24 cellular contexts compared by ENCODE assay signal in genomic region chr18:36780748-36781147, GRCh38.
"Had no signal": no experiment of that assay in that cellular context is flagged by ENCODE, and none has a peak within 500 bp of the region (broad histone marks: within the 10 kb centered on the region; RNA-seq: fewer than 3 reads in every experiment).

No MANE protein-coding gene starts in this region.

- H3K4me3 Mint-ChIP-seq: activated naive CD4-positive, alpha-beta T cell treated with anti-CD3 and anti-CD28 coated beads, Interleukin-2, amount 10 ng/mL, durations not matched to agents 7 days and 5 days; activated naive CD8-positive, alpha-beta T cell treated with anti-CD3 and anti-CD28 coated beads, Interleukin-2, amount 50 U/mL, for 24 hours; effector memory CD8-positive, alpha-beta T cell; immature natural killer cell; memory B cell; neural crest cell; T-helper 1 cell treated with Interleukin-12 subunit alpha and Interleukin-12 subunit beta and Interleukin-4 antibody, amounts not matched to agents 30 μg/mL and 1 μg/mL, for 36 hours had no signal

- H3K27ac Mint-ChIP-seq: activated naive CD4-positive, alpha-beta T cell treated with anti-CD3 and anti-CD28 coated beads, Interleukin-2, amount 10 ng/mL, durations not matched to agents 7 days and 5 days; activated naive CD8-positive, alpha-beta T cell treated with anti-CD3 and anti-CD28 coated beads, Interleukin-2, amount 50 U/mL, for 24 hours; effector memory CD8-positive, alpha-beta T cell; immature natural killer cell; memory B cell; naive B cell; T-helper 1 cell treated with Interleukin-12 subunit alpha and Interleukin-12 subunit beta and Interleukin-4 antibody, amounts not matched to agents 30 μg/mL and 1 μg/mL, for 36 hours had no signal

- H3K36me3 ChIP-seq: prostate gland, uterus had no signal

- H3K4me1 ChIP-seq: prostate gland, uterus had no signal

- ATAC-seq: activated naive CD8-positive, alpha-beta T cell treated with anti-CD3 and anti-CD28 coated beads, Interleukin-2, amount 50 U/mL, for 24 hours; effector memory CD8-positive, alpha-beta T cell; mucosa of descending colon; stimulated activated naive CD8-positive, alpha-beta T cell treated with anti-CD3 and anti-CD28 coated beads, Interleukin-15, Interleukin-2, amounts not matched to agents 100 U/mL and 50 U/mL, for 24 hours had no signal

- DNase-seq: activated CD4-positive, CD25-positive, alpha-beta regulatory T cell treated with anti-CD3 and anti-CD28 coated beads, Interleukin-2, amount 50 U/mL, for 72 hours; activated CD8-positive, alpha-beta memory T cell treated with anti-CD3 and anti-CD28 coated beads for 24 hours; activated CD8-positive, alpha-beta memory T cell treated with anti-CD3 and anti-CD28 coated beads, Interleukin-2, amount 50 U/mL, for 48 hours; activated effector memory CD4-positive, alpha-beta T cell treated with Interleukin-2 at 50 U/mL for 16 hours; activated naive CD4-positive, alpha-beta T cell treated with anti-CD3 and anti-CD28 coated beads, Interleukin-2, amount 10 ng/mL, durations not matched to agents 7 days and 5 days; activated naive CD8-positive, alpha-beta T cell treated with anti-CD3 and anti-CD28 coated beads, Interleukin-2, amount 50 U/mL, for 24 hours; activated T-cell treated with anti-CD3 and anti-CD28 coated beads, Interleukin-2, amount 50 U/mL, for 48 hours; aorta; effector memory CD8-positive, alpha-beta T cell; immature natural killer cell; mucosa of descending colon; naive B cell; stimulated activated CD4-positive, alpha-beta T cell treated with anti-CD3 and anti-CD28 coated beads, Interleukin-2, amount 100 ng/mL, for 24 hours; stimulated activated naive CD8-positive, alpha-beta T cell treated with anti-CD3 and anti-CD28 coated beads, Interleukin-15, Interleukin-2, amounts not matched to agents 100 U/mL and 50 U/mL, for 24 hours; substantia nigra; tibial artery; uterus had no signal

- H3K27me3 ChIP-seq: right atrium auricular region, tibial artery, uterus had no signal

- H3K9me3 ChIP-seq: mucosa of descending colon, prostate gland, right atrium auricular region, tibial artery, uterus had no signal

- H3K27me3 Mint-ChIP-seq: activated naive CD4-positive, alpha-beta T cell treated with anti-CD3 and anti-CD28 coated beads, Interleukin-2, amount 10 ng/mL, durations not matched to agents 7 days and 5 days; activated naive CD8-positive, alpha-beta T cell treated with anti-CD3 and anti-CD28 coated beads, Interleukin-2, amount 50 U/mL, for 24 hours; effector memory CD8-positive, alpha-beta T cell; memory B cell; naive B cell had no signal

- H3K9me3 Mint-ChIP-seq: activated naive CD4-positive, alpha-beta T cell treated with anti-CD3 and anti-CD28 coated beads, Interleukin-2, amount 10 ng/mL, durations not matched to agents 7 days and 5 days; activated naive CD8-positive, alpha-beta T cell treated with anti-CD3 and anti-CD28 coated beads, Interleukin-2, amount 50 U/mL, for 24 hours; effector memory CD8-positive, alpha-beta T cell; immature natural killer cell; memory B cell; naive B cell; neural crest cell; T-helper 1 cell treated with Interleukin-12 subunit alpha and Interleukin-12 subunit beta and Interleukin-4 antibody, amounts not matched to agents 30 μg/mL and 1 μg/mL, for 36 hours had no signal

- H3K36me3 Mint-ChIP-seq: naive B cell had no signal

- H3K4me1 Mint-ChIP-seq: activated naive CD4-positive, alpha-beta T cell treated with anti-CD3 and anti-CD28 coated beads, Interleukin-2, amount 10 ng/mL, durations not matched to agents 7 days and 5 days; activated naive CD8-positive, alpha-beta T cell treated with anti-CD3 and anti-CD28 coated beads, Interleukin-2, amount 50 U/mL, for 24 hours; memory B cell; naive B cell; neural crest cell had no signal

- H3K27ac ChIP-seq: epithelial cell of prostate, prostate gland, right atrium auricular region, tibial artery, uterus, VCaP had no signal

- H3K4me3 ChIP-seq: mucosa of descending colon, prostate gland, right atrium auricular region, tibial artery, uterus had no signal
